In genomic region chr13:42969558-42970172, GRCh38 we compare ENCODE assay signal across 8 cellular contexts. TPM values are rescaled to one million over a fixed set of nuclear protein-coding genes. Genes with fewer than 3 reads are reported as not detected.
DNase-seq lines count a peak whose midpoint lies in the region; ATAC-seq lines count a peak whose summit lies in the region.

No MANE protein-coding gene starts in this region.

- H2BK5ac ChIP-seq in mesenchymal stem cell (ENCODE audit: low read depth, low read length, poor library complexity, severe bottlenecking): no peak overlapping the region

- H3K9me3 ChIP-seq in CD8-positive, alpha-beta memory T cell (ENCODE audit: low read length): no peaks in the 10 kb centered on the region
- no peaks in the 10 kb centered on the region for H3K9me3 ChIP-seq in mesenchymal stem cell (ENCODE audit: control insufficient read depth, low read length)

- DNase-seq in CD8-positive, alpha-beta memory T cell: peak; percentile 64 to 85 (median 75)
- DNase-seq in H7 (peak; percentile 77), NCI-H526 treated with DMSO at 0.1 percent for 48 hours (lab: John Stamatoyannopoulos, UW) (peak; percentile 26), mesenchymal stem cell (peak; percentile 66)
- DNase-seq in activated CD8-positive, alpha-beta memory T cell treated with anti-CD3 and anti-CD28 coated beads for 1 hour (ENCODE audit: extremely low read depth in 1 of 2, low read depth in 1 of 2): peak; percentile 61 to 75
- DNase-seq in effector memory CD8-positive, alpha-beta T cell: peak; percentile 76 to 83 (median 79)
- DNase-seq in stimulated activated CD8-positive, alpha-beta memory T cell treated with anti-CD3 and anti-CD28 coated beads, Interleukin-15, amount 100 ng/mL, for 48 hours (ENCODE audit: low read depth in 2 of 2): peak; percentile 40 to 59

- H3K27me3 Mint-ChIP-seq in CD8-positive, alpha-beta memory T cell: no peaks in the 10 kb centered on the region
- no peaks in the 10 kb centered on the region for H3K27me3 Mint-ChIP-seq in effector memory CD8-positive, alpha-beta T cell

- peak overlapping the region; percentile 77 for H2AFZ ChIP-seq in mesenchymal stem cell (ENCODE audit: low read depth, low read length)

- peaks cover 5% of the 10 kb centered on the region for H3K36me3 ChIP-seq in CD8-positive, alpha-beta memory T cell (ENCODE audit: insufficient read depth, low read length)
- H3K36me3 ChIP-seq in H7 (replicated peaks; ENCODE audit: control insufficient read depth, insufficient read depth, low read length): no peaks in the 10 kb centered on the region
- peaks cover 0 to 27% of the 10 kb centered on the region in 2 experiments for H3K36me3 ChIP-seq in mesenchymal stem cell (ENCODE audit: control insufficient read depth in 1 of 2, insufficient read depth in 2 of 2, low read depth in 1 of 2, low read length in 2 of 2)

- no peaks in the 10 kb centered on the region for H3K79me1 ChIP-seq in mesenchymal stem cell (replicated peaks; ENCODE audit: low read length, poor library complexity, severe bottlenecking)

- no peaks in the 10 kb centered on the region for H3K27me3 ChIP-seq in CD8-positive, alpha-beta memory T cell (ENCODE audit: insufficient read depth, low read length, poor library complexity, severe bottlenecking)
- H3K27me3 ChIP-seq in H7 (ENCODE audit: control insufficient read depth, insufficient read depth, low read length): no peaks in the 10 kb centered on the region
- H3K27me3 ChIP-seq in mesenchymal stem cell (ENCODE audit: control insufficient read depth in 1 of 2, insufficient read depth in 1 of 2, low read length in 2 of 2): no peaks in the 10 kb centered on the region

- peaks cover 4 to 36% (median 15%) of the 10 kb centered on the region in 3 donors for H3K36me3 Mint-ChIP-seq in CD8-positive, alpha-beta memory T cell
- peaks cover 3% of the 10 kb centered on the region for H3K36me3 Mint-ChIP-seq in effector memory CD8-positive, alpha-beta T cell (ENCODE audit: insufficient read depth)

- H3K4ac ChIP-seq in mesenchymal stem cell (ENCODE audit: low read depth in 1 of 2, low read length in 2 of 2): peak overlapping the region in 1 of 2 experiments; percentile 58

- H3K27ac Mint-ChIP-seq in CD8-positive, alpha-beta memory T cell: no peak overlapping the region
- peak overlapping the region in 1 of 2 donors; percentile 71 for H3K27ac Mint-ChIP-seq in effector memory CD8-positive, alpha-beta T cell

- H2AK5ac ChIP-seq in mesenchymal stem cell (ENCODE audit: low read length, severe bottlenecking): no peak overlapping the region

- H4K91ac ChIP-seq in mesenchymal stem cell (ENCODE audit: low read length): no peak overlapping the region

- no peaks in the 10 kb centered on the region for H3K9me3 Mint-ChIP-seq in CD8-positive, alpha-beta memory T cell
- H3K9me3 Mint-ChIP-seq in effector memory CD8-positive, alpha-beta T cell: no peaks in the 10 kb centered on the region

- no peak overlapping the region for H2BK120ac ChIP-seq in mesenchymal stem cell (ENCODE audit: low read depth, low read length)

- POLR2A ChIA-PET in CD8-positive, alpha-beta memory T cell (lab: Charles Lee): interaction anchor here (0.9 kb wide), 1 partner anchor 22 kb away, joined by 4 read pairs; the partner anchor contains the start of gene EPSTI1

- H3K4me3 Mint-ChIP-seq in CD8-positive, alpha-beta memory T cell: peak overlapping the region in 1 of 7 donors; percentile 37
- peak overlapping the region in 1 of 2 donors; percentile 3 for H3K4me3 Mint-ChIP-seq in effector memory CD8-positive, alpha-beta T cell

- H2BK15ac ChIP-seq in mesenchymal stem cell (ENCODE audit: low read depth, poor library complexity, severe bottlenecking): no peak overlapping the region

- no peak overlapping the region for H3K14ac ChIP-seq in mesenchymal stem cell (ENCODE audit: low read length in 2 of 2)

- H3K4me1 Mint-ChIP-seq in CD8-positive, alpha-beta memory T cell: peaks cover 13 to 23% (median 17%) of the 10 kb centered on the region in 3 donors
- H3K4me1 Mint-ChIP-seq in effector memory CD8-positive, alpha-beta T cell (ENCODE audit: low read depth in 2 of 2): peaks cover 10 to 20% of the 10 kb centered on the region in 2 donors

- H3K4me2 ChIP-seq in mesenchymal stem cell (ENCODE audit: low read length, poor library complexity, severe bottlenecking): no peak overlapping the region

- no peak overlapping the region for H3K23ac ChIP-seq in mesenchymal stem cell (ENCODE audit: low read length in 2 of 2)

- CTCF ChIA-PET in CD8-positive, alpha-beta memory T cell (lab: Charles Lee): interaction anchor here (0.6 to 3.7 kb wide), 19 partner anchors 12 to 835 kb away, joined by 3 to 40 read pairs (median 4); partner anchors contain the start of genes DNAJC15 and EPSTI1

- no peak overlapping the region for H3K4me3 ChIP-seq in CD8-positive, alpha-beta memory T cell (ENCODE audit: low read length)
- no peak overlapping the region for H3K4me3 ChIP-seq in H7 (ENCODE audit: insufficient read depth, low read depth, low read length)
- H3K4me3 ChIP-seq in mesenchymal stem cell (ENCODE audit: insufficient read depth in 1 of 2, low read depth in 1 of 2, low read length in 2 of 2): no peak overlapping the region

- no peak overlapping the region for H3K18ac ChIP-seq in mesenchymal stem cell (ENCODE audit: low read depth in 1 of 2, low read length in 2 of 2)

- WGBS in mesenchymal stem cell: 42% methylated on average over 12 of the region's 12 CpGs

- peak; percentile 90 for ATAC-seq in effector memory CD8-positive, alpha-beta T cell (replicated peaks)
- ATAC-seq in GM21367 (IDR thresholded peaks at IDR 0.05; ENCODE audit: unreplicated experiment): no peak

- H3K9ac ChIP-seq in mesenchymal stem cell (ENCODE audit: low read length): no peak overlapping the region

- peaks cover 9% of the 10 kb centered on the region for H3K4me1 ChIP-seq in CD8-positive, alpha-beta memory T cell (ENCODE audit: insufficient read depth, low read length)
- H3K4me1 ChIP-seq in mesenchymal stem cell (ENCODE audit: control insufficient read depth, insufficient read depth, low read depth, low read length): no peaks in the 10 kb centered on the region

- H2BK12ac ChIP-seq in mesenchymal stem cell (ENCODE audit: low read length in 2 of 2): peak overlapping the region in 1 of 2 experiments; percentile 64

- no peak overlapping the region for H3K27ac ChIP-seq in CD8-positive, alpha-beta memory T cell (ENCODE audit: low read depth, low read length)
- no peak overlapping the region for H3K27ac ChIP-seq in mesenchymal stem cell (ENCODE audit: low read length, poor library complexity, severe bottlenecking)

- no peak overlapping the region for H4K8ac ChIP-seq in mesenchymal stem cell (ENCODE audit: low read length)

RNA-seq across cellular contexts. Expression of gene EPSTI1, which starts 22.4 kb away (rescaled TPM):
- total RNA-seq in CD8-positive, alpha-beta memory T cell: 1 to 10 TPM; 4.5 to 4.9 TPM
- 17.3 TPM for polyA plus RNA-seq in CD8-positive, alpha-beta memory T cell
- total RNA-seq in H7 (2014; rRNA removed; shearing (Covaris generic)): 1.1 and 1.3 TPM in 2 replicates
- polyA plus RNA-seq in mesenchymal stem cell (2013, experiment 1 of 2): 9.4 TPM
- polyA plus RNA-seq in mesenchymal stem cell (2013, experiment 2 of 2): 9.6 TPM

RNA-seq across cellular contexts. Expression of gene DNAJC15, which starts 53.7 kb away (rescaled TPM):
- total RNA-seq in CD8-positive, alpha-beta memory T cell: 10 to 100 TPM; 13.2 to 13.6 TPM
- polyA plus RNA-seq in CD8-positive, alpha-beta memory T cell: 13.7 TPM
- total RNA-seq in H7 (2014; rRNA removed; shearing (Covaris generic)): 0.33 and 0.45 TPM in 2 replicates
- polyA plus RNA-seq in mesenchymal stem cell (2013, experiment 1 of 2): 0.14 TPM
- polyA plus RNA-seq in mesenchymal stem cell (2013, experiment 2 of 2): 0.11 TPM

Comparison
In these comparisons a context has a peak if more than half of its experiments do, and no peak if none do; other contexts are left out.
1. DNase-seq: peak in every context shown above with its lines; median percentile 79 in effector memory CD8-positive, alpha-beta T cell; 77 in H7; 75 in CD8-positive, alpha-beta memory T cell; 68 in activated CD8-positive, alpha-beta memory T cell treated with anti-CD3 and anti-CD28 coated beads for 1 hour; 66 in mesenchymal stem cell; 50 in stimulated activated CD8-positive, alpha-beta memory T cell treated with anti-CD3 and anti-CD28 coated beads, Interleukin-15, amount 100 ng/mL, for 48 hours; 26 in NCI-H526 treated with DMSO at 0.1 percent for 48 hours.